11 cellular contexts compared by ENCODE assay signal in the genomic region with DNA sequence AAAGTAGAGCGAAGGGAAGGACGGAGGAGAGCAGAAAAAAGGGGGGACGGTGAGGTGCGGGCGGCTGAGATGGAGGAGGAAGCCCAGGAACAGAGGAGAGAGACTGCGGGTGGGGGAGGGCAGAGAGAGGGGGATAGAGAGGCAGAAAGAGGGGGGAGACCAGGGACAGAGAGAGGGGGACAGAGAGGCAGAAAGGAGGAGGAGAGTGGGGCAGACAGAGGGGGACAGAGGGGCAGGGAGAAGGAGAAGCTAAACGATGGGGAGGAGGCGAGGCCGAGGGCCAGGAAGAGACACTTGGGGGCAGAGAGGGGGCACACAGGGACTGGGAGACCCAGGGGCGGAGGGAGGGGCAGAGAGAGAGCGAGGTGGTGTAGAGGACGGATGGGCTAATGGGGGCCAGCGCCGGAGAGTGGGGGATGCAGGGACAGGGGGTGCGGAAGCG. TPM values are rescaled to one million over a fixed set of nuclear protein-coding genes. Genes with fewer than 3 reads are reported as not detected.
DNase-seq lines count a peak whose midpoint lies in the region; ATAC-seq and TF ChIP-seq lines count a peak whose summit lies in the region.
"Had no signal": no experiment of that assay in that cellular context is flagged by ENCODE, and none has a peak within 500 bp of the region (broad histone marks: within the 10 kb centered on the region; RNA-seq: fewer than 3 reads in every experiment).

No MANE protein-coding gene starts in this region.

- H3K79me2 ChIP-seq in parathyroid adenoma = no peaks in the 10 kb centered on the region

- no peaks in the 10 kb centered on the region for H3K9me3 ChIP-seq in CD4-positive, alpha-beta memory T cell (ENCODE audit: control insufficient read depth in 1 of 2, low read length in 2 of 2)
- H3K9me3 ChIP-seq in parathyroid adenoma (ENCODE audit: control insufficient read depth, low read length) = no peaks in the 10 kb centered on the region
- H3K9me3 ChIP-seq: thyroid gland had no signal

- H3K4me1 ChIP-seq in CD4-positive, alpha-beta memory T cell (ENCODE audit: insufficient read depth, low read length) = peaks cover 40% of the 10 kb centered on the region
- H3K4me1 ChIP-seq in parathyroid adenoma = no peaks in the 10 kb centered on the region
- H3K4me1 ChIP-seq: thyroid gland had no signal

- peaks cover 32 to 50% (median 41%) of the 10 kb centered on the region in 4 donors for H3K4me1 Mint-ChIP-seq in CD4-positive, alpha-beta memory T cell

- no peaks in the 10 kb centered on the region for H3K36me3 ChIP-seq in CD4-positive, alpha-beta memory T cell (ENCODE audit: insufficient read depth, low read length)
- no peaks in the 10 kb centered on the region for H3K36me3 ChIP-seq in parathyroid adenoma (ENCODE audit: control insufficient read depth, insufficient read depth, low read length)
- H3K36me3 ChIP-seq: thyroid gland had no signal

- peak overlapping the region; percentile 8 for H2AFZ ChIP-seq in parathyroid adenoma

- POLR2A ChIA-PET in CD4-positive, alpha-beta memory T cell (lab: Charles Lee; ENCODE audit: partially characterized antibody) = no interaction called here
- POLR2A ChIA-PET in RWPE1 (lab: Yijun Ruan, JAX; ENCODE audit: low non-redundant PET) = no interaction called here

- CTCF ChIA-PET in CD4-positive, alpha-beta memory T cell (lab: Charles Lee; ENCODE audit: partially characterized antibody) = interaction anchor here (0.9 kb wide), 1 partner anchor 18 kb away, joined by 3 read pairs; no protein-coding TSS in a partner anchor
- CTCF ChIA-PET in RWPE1 (lab: Yijun Ruan, JAX) = interaction anchor here (0.6 kb wide), 3 partner anchors 8 to 160 kb away, joined by 3 to 4 read pairs (median 3); no protein-coding TSS in a partner anchor

- DNase-seq in CD4-positive, alpha-beta memory T cell = no peak
- DNase-seq in RWPE1 (ENCODE audit: low spot score) (no peak), fibroblast of pulmonary artery (ENCODE audit: low read depth) (no peak), Ammon's horn (ENCODE audit: low spot score) (no peak), AG08396 (ENCODE audit: low spot score) (no peak), SKM-1 treated with dmso at 0.1 percent for 144 hours (lab: John Stamatoyannopoulos, UW; ENCODE audit: unreplicated experiment) (no peak)
- DNase-seq: caudate nucleus, SIG-M5, thyroid gland had no signal

- H3K4me2 ChIP-seq in parathyroid adenoma (ENCODE audit: low read length) = no peak overlapping the region

- H3K9ac ChIP-seq in parathyroid adenoma = no peak overlapping the region

- H3K27me3 ChIP-seq in CD4-positive, alpha-beta memory T cell (ENCODE audit: insufficient read depth, low read length) = peaks cover 51% of the 10 kb centered on the region
- peaks cover 17% of the 10 kb centered on the region for H3K27me3 ChIP-seq in parathyroid adenoma (ENCODE audit: control insufficient read depth, insufficient read depth, low read length)

- peaks cover 0 to 8% (median 0%) of the 10 kb centered on the region in 8 donors for H3K9me3 Mint-ChIP-seq in CD4-positive, alpha-beta memory T cell

- ATAC-seq in GM18909 (IDR thresholded peaks at IDR 0.05; ENCODE audit: poor library complexity, unreplicated experiment) = no peak

- TF ChIP-seq CTCF in RWPE1 (conservative IDR thresholded peaks at IDR 0.05; ENCODE audit: low read depth) = no peak
- no peak for TF ChIP-seq CTCF in fibroblast of pulmonary artery (IDR thresholded peaks at IDR 0.05; ENCODE audit: low read length, missing control alignments)
- TF ChIP-seq CTCF in parathyroid adenoma (IDR thresholded peaks at IDR 0.05) = no peak

- H3K27ac Mint-ChIP-seq in CD4-positive, alpha-beta memory T cell = peak overlapping the region in 1 of 7 donors; percentile 83

- intact Hi-C loops in CD4-positive, alpha-beta memory T cell (cut with micrococcal nuclease) = no loop called here

- peaks cover 55 to 61% of the 10 kb centered on the region in 2 donors for H3K27me3 Mint-ChIP-seq in CD4-positive, alpha-beta memory T cell

- peak overlapping the region; percentile 35 to 78 (median 53) for H3K4me3 Mint-ChIP-seq in CD4-positive, alpha-beta memory T cell

- H3K27ac ChIP-seq in CD4-positive, alpha-beta memory T cell (ENCODE audit: low read depth, low read length) = no peak overlapping the region
- H3K27ac ChIP-seq in RWPE1 (peak overlapping the region; percentile 59), parathyroid adenoma (no peak overlapping the region)
- H3K27ac ChIP-seq: thyroid gland had no signal

- peaks cover 0 to 9% of the 10 kb centered on the region in 2 donors for H3K36me3 Mint-ChIP-seq in CD4-positive, alpha-beta memory T cell

- no peak overlapping the region for H3K4me3 ChIP-seq in CD4-positive, alpha-beta memory T cell (ENCODE audit: low read length in 2 of 2)
- peak overlapping the region; percentile 45 for H3K4me3 ChIP-seq in fibroblast of pulmonary artery (replicated peaks; ENCODE audit: low read depth, low read length)
- H3K4me3 ChIP-seq in parathyroid adenoma (ENCODE audit: low read depth, low read length) = no peak overlapping the region

RNA-seq across cellular contexts. Expression of gene MEIS3, which starts 0.7 kb away (rescaled TPM):
- total RNA-seq in CD4-positive, alpha-beta memory T cell = under 1 TPM in 1 of 2 experiments, not detected in 1; 0.35 TPM
- under 1 TPM in 1 of 2 donors, not detected in 1; 0.71 TPM for polyA plus RNA-seq in CD4-positive, alpha-beta memory T cell

RNA-seq across cellular contexts. Expression of gene SLC8A2, which starts 53.1 kb away (rescaled TPM):
- not detected for total RNA-seq in CD4-positive, alpha-beta memory T cell
- polyA plus RNA-seq in CD4-positive, alpha-beta memory T cell = not detected
